ENCODE assay signal across 20 cellular contexts in genomic region chr17:27978689-27979175, GRCh38.
DNase-seq lines count a peak whose midpoint lies in the region; ATAC-seq, FAIRE-seq and TF ChIP-seq lines count a peak whose summit lies in the region.
"Had no signal": no experiment of that assay in that cellular context is flagged by ENCODE, and none has a peak within 500 bp of the region (broad histone marks: within the 10 kb centered on the region; RNA-seq: fewer than 3 reads in every experiment).

No MANE protein-coding gene starts in this region.

- H4K20me1 ChIP-seq in K562 (replicated peaks; ENCODE audit: control insufficient read depth, insufficient read depth, low read length), result no peaks in the 10 kb centered on the region

- no peak overlapping the region for H3K4me3 Mint-ChIP-seq in Caco-2 (ENCODE audit: unreplicated experiment)
- H3K4me3 Mint-ChIP-seq: H9, IgD-negative memory B cell had no signal

- no peak for TF ChIP-seq POLR2A in K562 (conservative IDR thresholded peaks at IDR 0.05)

- H3K36me3 Mint-ChIP-seq in Caco-2 (ENCODE audit: insufficient read depth, unreplicated experiment), result peaks cover 6% of the 10 kb centered on the region

- POLR2A ChIA-PET in Caco-2 (lab: Charles Lee), result no interaction called here
- POLR2A ChIA-PET in K562 (lab: Yijun Ruan, JAX), result interaction anchor here (0.6 kb wide), 1 partner anchor 52 kb away, joined by 3 read pairs; no protein-coding TSS in a partner anchor

- H3K27me3 ChIP-seq in Caco-2 (replicated peaks; ENCODE audit: control insufficient read depth, insufficient read depth, low read length) (no peaks in the 10 kb centered on the region), K562 (ENCODE audit: control insufficient read depth in 2 of 2, insufficient read depth in 2 of 2, low read length in 2 of 2) (no peaks in the 10 kb centered on the region)
- H3K27me3 ChIP-seq: SJSA1 had no signal

- DNase-seq in Caco-2 (no peak), NCI-H226 (peak; percentile 34), K562 (ENCODE audit: extremely low read depth in 1 of 4, low spot score in 3 of 4) (peak in 1 of 4 experiments; percentile 30), iris pigment epithelial cell (ENCODE audit: low read depth) (peak; percentile 6), omental fat pad (ENCODE audit: low spot score) (no peak)
- DNase-seq: ACHN, C1 segment of cervical spinal cord, GDM1, H9, NCI-H1092 treated with DMSO at 0.1 percent for 48 hours, NCI-H1694, NCI-H2081 treated with DMSO at 0.1 percent for 48 hours, NCI-H774, OCI-M1 had no signal

- peaks cover 57% of the 10 kb centered on the region for H3K4me1 Mint-ChIP-seq in Caco-2 (ENCODE audit: low read depth, unreplicated experiment)

- H3K36me3 ChIP-seq in Caco-2 (ENCODE audit: control insufficient read depth, insufficient read depth, low read length) (no peaks in the 10 kb centered on the region), K562 (ENCODE audit: control insufficient read depth, insufficient read depth, low read length) (no peaks in the 10 kb centered on the region)
- H3K36me3 ChIP-seq: SJSA1 had no signal

- peak overlapping the region; percentile 29 for H3K4me2 ChIP-seq in K562 (ENCODE audit: insufficient read depth, low read length)

- no peaks in the 10 kb centered on the region for H3K79me2 ChIP-seq in K562 (ENCODE audit: control insufficient read depth, insufficient read depth, low read length)

- peak overlapping the region; percentile 2 for H3K27ac Mint-ChIP-seq in Caco-2 (ENCODE audit: unreplicated experiment)
- H3K27ac Mint-ChIP-seq: H9, IgD-negative memory B cell had no signal

- peaks cover 52% of the 10 kb centered on the region for H3K4me1 ChIP-seq in Caco-2
- peaks cover 26 to 61% of the 10 kb centered on the region in 2 experiments for H3K4me1 ChIP-seq in K562 (replicated peaks in 1 of 2; ENCODE audit: control insufficient read depth in 2 of 2, insufficient read depth in 2 of 2, low read length in 2 of 2)

- H3K4me3 ChIP-seq in Caco-2 (ENCODE audit: low read depth, low read length) (no peak overlapping the region), K562 (no peak overlapping the region)
- H3K4me3 ChIP-seq: SJSA1 had no signal

- H3K9ac ChIP-seq in K562 (ENCODE audit: insufficient read depth in 1 of 2, low read depth in 2 of 2, low read length in 2 of 2), result no peak overlapping the region

- TF ChIP-seq CTCF in Caco-2 (IDR thresholded peaks at IDR 0.05; ENCODE audit: insufficient read depth in 1 of 2, low read depth in 1 of 2, low read length in 1 of 2, severe bottlenecking in 1 of 2, unreplicated experiment in 1 of 2), result no peak
- no peak for TF ChIP-seq CTCF in K562 (IDR thresholded peaks at IDR 0.05 in 2 of 3, conservative IDR thresholded peaks at IDR 0.05 in 1 of 3; ENCODE audit: insufficient read depth in 2 of 3, low read depth in 1 of 3, low read length in 3 of 3)
- no peak for TF ChIP-seq CTCF in omental fat pad (IDR thresholded peaks at IDR 0.05)

- peak overlapping the region; percentile 27; the same call in 1 of the 2 replicates for H2AFZ ChIP-seq in K562 (ENCODE audit: low read depth, low read length)

- ATAC-seq in K562 (no peak), GM18873 (IDR thresholded peaks at IDR 0.05; ENCODE audit: low FRiP score, unreplicated experiment) (no peak), omental fat pad (ENCODE audit: low FRiP score) (no peak), HG03354 (IDR thresholded peaks at IDR 0.05; ENCODE audit: poor library complexity, severe bottlenecking, unreplicated experiment) (no peak)

- FAIRE-seq in K562 (lab: Jason Lieb, UNC), result no peak

- TF ChIP-seq RAD21 in K562 (CRISPR knock-in tag; conservative IDR thresholded peaks at IDR 0.05 in 1 of 2, IDR thresholded peaks at IDR 0.05 in 1 of 2), result no peak

- no peaks in the 10 kb centered on the region for H3K9me1 ChIP-seq in K562 (ENCODE audit: control insufficient read depth, insufficient read depth, low read length)

- H3K9me3 ChIP-seq in Caco-2 (no peaks in the 10 kb centered on the region), K562 (replicated peaks; ENCODE audit: control insufficient read depth, insufficient read depth, low read depth, low read length) (no peaks in the 10 kb centered on the region)
- H3K9me3 ChIP-seq: SJSA1 had no signal

- intact Hi-C loops in Caco-2 (cut with micrococcal nuclease; ENCODE audit: unreplicated experiment) (no loop called here), K562 (cut with micrococcal nuclease) (no loop called here)

- in situ Hi-C loops in K562 (cut with MboI), result no loop called here

- TF ChIP-seq EP300 in K562 (IDR thresholded peaks at IDR 0.05; ENCODE audit: low read length), result peak; percentile 18; the same call in 1 of the 2 replicates

- no peaks in the 10 kb centered on the region for H3K27me3 Mint-ChIP-seq in Caco-2 (ENCODE audit: insufficient read depth, unreplicated experiment)

- H3K9me3 Mint-ChIP-seq in Caco-2 (ENCODE audit: unreplicated experiment), result peaks cover 13% of the 10 kb centered on the region
- H3K9me3 Mint-ChIP-seq: H9, IgD-negative memory B cell had no signal

- no peak overlapping the region for H3K27ac ChIP-seq in K562 (ENCODE audit: extremely low read depth, low read depth, low read length)
- H3K27ac ChIP-seq: HL-60, RWPE1, SJSA1 had no signal

- no TSS peak for BruUV-seq in Caco-2 (replicated peaks; lab: Mats Ljungman, UMichigan)
- no TSS peak for BruUV-seq in K562 (replicated peaks; lab: Mats Ljungman, UMichigan)

- 11% methylated on average over 5 of the region's 5 CpGs for WGBS in K562 (ENCODE audit: insufficient coverage, low coverage, missing lambda C conversion rate)

- CTCF ChIA-PET in Caco-2 (lab: Charles Lee), result no interaction called here
- CTCF ChIA-PET in K562 (lab: Yijun Ruan, JAX; ENCODE audit: low intra/inter-chr PET ratio), result no interaction called here

TF ChIP-seq in K562, 482 proteins besides CTCF, POLR2A, EP300 and RAD21:
- TF ChIP-seq CBFA2T3 (IDR thresholded peaks at IDR 0.05), result 0 out of 2 replicates have a peak, but pooled peaks have one; percentile 10
- 0 out of 2 replicates have a peak, but pooled peaks have one; percentile 29 for TF ChIP-seq TEAD4 (IDR thresholded peaks at IDR 0.05; ENCODE audit: low read length)
- TF ChIP-seq TEAD4 (CRISPR knock-in tag; IDR thresholded peaks at IDR 0.05; ENCODE audit: borderline replicate concordance), result no peak
- TF ChIP-seq ZHX1 (conservative IDR thresholded peaks at IDR 0.05; ENCODE audit: low read length), result no peak
- 0 out of 2 replicates have a peak, but pooled peaks have one; percentile 15 for TF ChIP-seq BHLHE40 (IDR thresholded peaks at IDR 0.05; ENCODE audit: low read length)
- TF ChIP-seq ZNF79 (CRISPR knock-in tag; IDR thresholded peaks at IDR 0.05; ENCODE audit: low read depth), result no peak
- peak; percentile 30; the same call in 1 of the 2 replicates for TF ChIP-seq STAT5A (IDR thresholded peaks at IDR 0.05; ENCODE audit: borderline replicate concordance, low read length)
- no peak for TF ChIP-seq IRF2 (CRISPR knock-in tag; IDR thresholded peaks at IDR 0.05)
- 0 out of 2 replicates have a peak, but pooled peaks have one; percentile 1 for TF ChIP-seq JUND (IDR thresholded peaks at IDR 0.05; ENCODE audit: borderline replicate concordance, low read depth, low read length)
- no peak; the same call in 2 of the 3 replicates for TF ChIP-seq JUND (tag; IDR thresholded peaks at IDR 0.05; ENCODE audit: borderline replicate concordance, low read depth, low read length)
- no peak for TF ChIP-seq STAT6 (CRISPR knock-in tag; IDR thresholded peaks at IDR 0.05)
- TF ChIP-seq ARID1B (IDR thresholded peaks at IDR 0.05), result peak; percentile 22; the same call in 1 of the 2 replicates

Comparison
In these comparisons a context has a peak if more than half of its experiments do, and no peak if none do; other contexts are left out.
1. DNase-seq: peak in NCI-H226 (single experiment) and iris pigment epithelial cell (single experiment); none in Caco-2 (0 of 2) and omental fat pad (single experiment).